Comparison of ENCODE assay signal across 17 cellular contexts in genomic region chr20:41234546-41234945, GRCh38.
DNase-seq lines count a peak whose midpoint lies in the region; ATAC-seq and TF ChIP-seq lines count a peak whose summit lies in the region.
"Had no signal": no experiment of that assay in that cellular context is flagged by ENCODE, and none has a peak within 500 bp of the region (broad histone marks: within the 10 kb centered on the region; RNA-seq: fewer than 3 reads in every experiment).

No MANE protein-coding gene starts in this region.

- intact Hi-C loops in adrenal gland (cut with DNase I) = loop anchor here in 1 of 2 donors (5.0 kb wide), 2 partner anchors 62 to 103 kb away; no protein-coding TSS in a partner anchor

- H3K4me1 ChIP-seq in adrenal gland (replicated peaks in 1 of 2) = peaks cover 28 to 33% of the 10 kb centered on the region in 2 donors
- H3K4me1 ChIP-seq: colonic mucosa had no signal

- no peak for TF ChIP-seq CTCF in adrenal gland (IDR thresholded peaks at IDR 0.05)
- TF ChIP-seq CTCF in fibroblast of mammary gland (conservative IDR thresholded peaks at IDR 0.05; ENCODE audit: control insufficient read depth, insufficient read depth, low read depth, low read length) = no peak

- H3K9me3 ChIP-seq in adrenal gland (replicated peaks in 1 of 3) = no peaks in the 10 kb centered on the region
- H3K9me3 ChIP-seq: colonic mucosa, testis had no signal

- H3K4me3 ChIP-seq in adrenal gland = no peak overlapping the region
- H3K4me3 ChIP-seq in fibroblast of mammary gland (ENCODE audit: control insufficient read depth, low read depth, low read length) = no peak overlapping the region
- H3K4me3 ChIP-seq: colonic mucosa, testis had no signal

- DNase-seq in adrenal gland (peak in 6 of 7 donors; percentile 37 to 67 (median 40)), fibroblast of mammary gland (ENCODE audit: low read depth) (peak; percentile 15), midbrain (lab: John Stamatoyannopoulos, UW) (peak; percentile 84), activated T-cell treated with anti-CD3 and anti-CD28 coated beads for 4 hours (no peak), SIG-M5 treated with dmso at 0.1 percent for 504 hours (lab: John Stamatoyannopoulos, UW; ENCODE audit: unreplicated experiment) (no peak)
- no peak for DNase-seq in stimulated activated naive CD8-positive, alpha-beta T cell treated with anti-CD3 and anti-CD28 coated beads, Interleukin-15, Interleukin-2, amounts not matched to agents 100 U/mL and 50 U/mL, for 24 hours
- DNase-seq: activated T-cell treated with anti-CD3 and anti-CD28 coated beads, Interleukin-2, amount 50 U/mL, for 24 hours; CD4-positive, CD25-positive, alpha-beta regulatory T cell; colonic mucosa; NCI-H524; SHP77 treated with DMSO at 0.1 percent for 48 hours; stimulated activated CD4-positive, alpha-beta T cell treated with anti-CD3 and anti-CD28 coated beads, Interleukin-2, amount 100 ng/mL, for 24 hours; testis had no signal

- H3K27me3 ChIP-seq in adrenal gland = no peaks in the 10 kb centered on the region
- H3K27me3 ChIP-seq: colonic mucosa, testis had no signal

- no peak for TF ChIP-seq POLR2A in adrenal gland (IDR thresholded peaks at IDR 0.05)

- H3K27ac ChIP-seq in adrenal gland (peak overlapping the region in 4 of 5 donors; percentile 34 to 71 (median 61)), temporal lobe (ENCODE audit: low read depth, low read length) (peak overlapping the region; percentile 95)
- H3K27ac ChIP-seq: colonic mucosa, VCaP had no signal

- WGBS in adrenal gland, 4 donors = 13 to 24% (median 19%) methylated on average over 4 of the region's 4 CpGs

- ATAC-seq in stimulated activated naive CD8-positive, alpha-beta T cell treated with anti-CD3 and anti-CD28 coated beads, Interleukin-15, Interleukin-2, amounts not matched to agents 100 U/mL and 50 U/mL, for 24 hours = no peak
- ATAC-seq in GM19023 (IDR thresholded peaks at IDR 0.05; ENCODE audit: unreplicated experiment) = no peak
- ATAC-seq: natural killer cell treated with Interleukin-12 subunit alpha and Interleukin-12 subunit beta and Interleukin-15 and Interleukin-18, amount 100 ng/mL, for 72 hours had no signal

- no peaks in the 10 kb centered on the region for H3K36me3 ChIP-seq in adrenal gland (replicated peaks in 1 of 2)
- H3K36me3 ChIP-seq: colonic mucosa had no signal

Comparison
In these comparisons a context has a peak if more than half of its experiments do, and no peak if none do; other contexts are left out.
1. DNase-seq: peak in adrenal gland (6 of 7), fibroblast of mammary gland (single experiment) and midbrain (single experiment); none in stimulated activated naive CD8-positive, alpha-beta T cell treated with anti-CD3 and anti-CD28 coated beads, Interleukin-15, Interleukin-2, amounts not matched to agents 100 U/mL and 50 U/mL, for 24 hours (single experiment), activated T-cell treated with anti-CD3 and anti-CD28 coated beads for 4 hours (single experiment) and SIG-M5 treated with dmso at 0.1 percent for 504 hours (single experiment).